ENCODE assay signal across 20 cellular contexts in genomic region chr4:126794363-126794762, GRCh38.
A peak's percentile ranks its signal among the peaks of the same experiment; 100 is the strongest.
DNase-seq lines count a peak whose midpoint lies in the region; ATAC-seq, FAIRE-seq and TF ChIP-seq lines count a peak whose summit lies in the region.
"Had no signal": no experiment of that assay in that cellular context is flagged by ENCODE, and none has a peak within 500 bp of the region (broad histone marks: within the 10 kb centered on the region; RNA-seq: fewer than 3 reads in every experiment).

No MANE protein-coding gene starts in this region.

- H3K36me3 ChIP-seq in PC-9 (ENCODE audit: low read depth), result no peaks in the 10 kb centered on the region
- H3K36me3 ChIP-seq in osteoblast (ENCODE audit: insufficient read depth, low read length), result no peaks in the 10 kb centered on the region
- H3K36me3 ChIP-seq in Karpas-422 (ENCODE audit: insufficient read depth, low read length), result no peaks in the 10 kb centered on the region
- H3K36me3 ChIP-seq: brain microvascular endothelial cell, heart left ventricle, lower lobe of right lung, pancreas had no signal

- TF ChIP-seq POLR2A in H54 (IDR thresholded peaks at IDR 0.05; ENCODE audit: low read depth, low read length), result no peak

- peak; percentile 42 for ATAC-seq in esophagus mucosa
- no peak for ATAC-seq in GM18520 (IDR thresholded peaks at IDR 0.05; ENCODE audit: unreplicated experiment)
- ATAC-seq: heart left ventricle, lower lobe of right lung, pancreas had no signal

- H3K9me2 ChIP-seq in PC-9 (ENCODE audit: insufficient read depth), result no peaks in the 10 kb centered on the region
- no peaks in the 10 kb centered on the region for H3K9me2 ChIP-seq in Karpas-422 (replicated peaks; ENCODE audit: insufficient read depth, low read length)

- CTCF ChIA-PET in PC-9 (lab: Charles Lee), result no interaction called here

- H3K9me3 ChIP-seq in PC-9 (ENCODE audit: insufficient read depth, low read depth) (no peaks in the 10 kb centered on the region), osteoblast (ENCODE audit: low read depth, low read length) (no peaks in the 10 kb centered on the region), Karpas-422 (ENCODE audit: low read length) (peaks cover 9% of the 10 kb centered on the region; the same call in 1 of the 2 replicates)
- H3K9me3 ChIP-seq: heart left ventricle, lower lobe of right lung, pancreas had no signal

- H3K27me3 ChIP-seq in PC-9 (ENCODE audit: insufficient read depth, low read depth), result no peaks in the 10 kb centered on the region
- no peaks in the 10 kb centered on the region for H3K27me3 ChIP-seq in osteoblast (ENCODE audit: insufficient read depth, low read length)
- H3K27me3 ChIP-seq in Karpas-422 (ENCODE audit: low read length), result no peaks in the 10 kb centered on the region
- H3K27me3 ChIP-seq: brain microvascular endothelial cell, heart left ventricle, pancreas had no signal

- intact Hi-C loops in PC-9 (cut with micrococcal nuclease; ENCODE audit: unreplicated experiment), result no loop called here

- no peak overlapping the region for H3K27ac ChIP-seq in PC-9
- no peak overlapping the region for H3K27ac ChIP-seq in osteoblast (ENCODE audit: low read depth, low read length)
- no peak overlapping the region for H3K27ac ChIP-seq in Karpas-422 (ENCODE audit: low read length)
- H3K27ac ChIP-seq: brain microvascular endothelial cell, heart left ventricle, lower lobe of right lung, pancreas, skin epidermis had no signal

- H3K79me2 ChIP-seq in PC-9 (ENCODE audit: low read depth) (no peaks in the 10 kb centered on the region), osteoblast (ENCODE audit: insufficient read depth, low read length) (no peaks in the 10 kb centered on the region), Karpas-422 (ENCODE audit: low read length) (no peaks in the 10 kb centered on the region)

- peak overlapping the region; percentile 40; the same call in 1 of the 2 replicates for H2AFZ ChIP-seq in PC-9
- H2AFZ ChIP-seq in osteoblast (ENCODE audit: low read length), result peak overlapping the region; percentile 10
- H2AFZ ChIP-seq in Karpas-422 (ENCODE audit: low read length), result no peak overlapping the region

- H3K4me1 ChIP-seq in PC-9 (replicated peaks; ENCODE audit: insufficient read depth) (no peaks in the 10 kb centered on the region), osteoblast (ENCODE audit: insufficient read depth, low read length) (no peaks in the 10 kb centered on the region), Karpas-422 (ENCODE audit: low read length) (no peaks in the 10 kb centered on the region)
- H3K4me1 ChIP-seq: heart left ventricle, lower lobe of right lung, pancreas had no signal

- BruUV-seq in PC-9 (replicated peaks; lab: Mats Ljungman, UMichigan), result no TSS peak

- H3K9ac ChIP-seq in Karpas-422 (ENCODE audit: low read length), result no peak overlapping the region

- no peak for DNase-seq in H54 (ENCODE audit: insufficient read length, low spot score)
- no peak for DNase-seq in PC-9
- no peak for DNase-seq in osteoblast (ENCODE audit: insufficient read length, low spot score, missing footprints)
- DNase-seq in Karpas-422, result no peak
- DNase-seq in GM19238 (ENCODE audit: insufficient read length, low spot score), result no peak
- DNase-seq: activated CD4-positive, CD25-positive, alpha-beta regulatory T cell; brain microvascular endothelial cell; heart left ventricle; HFFc6; Kasumi-1; lower lobe of right lung; NCI-H1105; NCI-H446; pancreas; Right ventricle myocardium superior; stimulated activated CD4-positive, alpha-beta T cell treated with anti-CD3 and anti-CD28 coated beads, Interleukin-4, amount 100 ng/mL, for 24 hours; T-helper 2 cell had no signal

- TF ChIP-seq CTCF in PC-9 (conservative IDR thresholded peaks at IDR 0.05) (no peak), osteoblast (IDR thresholded peaks at IDR 0.05; ENCODE audit: extremely low read depth, low read depth, low read length) (no peak)

- POLR2A ChIA-PET in PC-9 (lab: Charles Lee; ENCODE audit: unreplicated experiment), result no interaction called here

- FAIRE-seq in H54 (lab: Jason Lieb, UNC), result peak; percentile 30
- FAIRE-seq: pancreas had no signal

- H4K20me1 ChIP-seq in PC-9 (ENCODE audit: insufficient read depth) (no peaks in the 10 kb centered on the region), osteoblast (ENCODE audit: insufficient read depth, low read length) (no peaks in the 10 kb centered on the region), Karpas-422 (ENCODE audit: insufficient read depth, low read depth, low read length) (no peaks in the 10 kb centered on the region)

- H3F3A ChIP-seq in PC-9 (ENCODE audit: insufficient read depth, low read depth), result no peaks in the 10 kb centered on the region

- H3K4me3 ChIP-seq in PC-9, result no peak overlapping the region
- H3K4me3 ChIP-seq in osteoblast (ENCODE audit: insufficient read depth, low read length), result no peak overlapping the region
- H3K4me3 ChIP-seq in Karpas-422 (ENCODE audit: low read length), result no peak overlapping the region
- H3K4me3 ChIP-seq: heart left ventricle, lower lobe of right lung, pancreas, skin epidermis had no signal

- H3K4me2 ChIP-seq in PC-9 (no peak overlapping the region; the same call in 1 of the 2 replicates), osteoblast (ENCODE audit: insufficient read depth, low read length) (no peak overlapping the region), Karpas-422 (ENCODE audit: low read depth, low read length, poor library complexity, severe bottlenecking) (no peak overlapping the region)
